8 cellular contexts compared by ENCODE assay signal in genomic region chr10:110304780-110305421, GRCh38. TPM values are rescaled to one million over a fixed set of nuclear protein-coding genes. Genes with fewer than 3 reads are reported as not detected.
DNase-seq lines count a peak whose midpoint lies in the region; ATAC-seq and TF ChIP-seq lines count a peak whose summit lies in the region.

Gene SMNDC1, minus strand, starts transcription at chr10:110304920. Its CDS starts 1,333 bp downstream, at chr10:110303587.

- no peaks in the 10 kb centered on the region for H3K9me3 ChIP-seq in heart left ventricle

- no peaks in the 10 kb centered on the region for H3K9me3 Mint-ChIP-seq in type B pancreatic cell

- no peak for TF ChIP-seq CTCF in GM13976 (IDR thresholded peaks at IDR 0.05; ENCODE audit: borderline replicate concordance, control extremely low read depth, extremely low read depth, insufficient read depth, missing control alignments)
- TF ChIP-seq CTCF in heart left ventricle (IDR thresholded peaks at IDR 0.05), result no peak
- no peak for TF ChIP-seq CTCF in type B pancreatic cell (conservative IDR thresholded peaks at IDR 0.05)

- peak within 1 kb of the TSS; percentile 72 to 93 (median 86) for H3K4me3 ChIP-seq in heart left ventricle

- peaks cover 17% of the 10 kb centered on the region for H3K36me3 Mint-ChIP-seq in type B pancreatic cell

- peaks cover 35% of the 10 kb centered on the region for H3K4me1 Mint-ChIP-seq in type B pancreatic cell (ENCODE audit: unreplicated experiment)

- in situ Hi-C loops in GM13976 (cut with MboI; ENCODE audit: low sequenced_read_pairs, unreplicated experiment), result loop anchor here (5.0 to 25.0 kb wide), 2 partner anchors 247 to 582 kb away; no protein-coding TSS in a partner anchor

- peak in 1 of 2 donors; percentile 72 for TF ChIP-seq POLR2A in heart left ventricle (IDR thresholded peaks at IDR 0.05)

- peak within 1 kb of the TSS; percentile 97 for H3K4me3 Mint-ChIP-seq in type B pancreatic cell

- peak; percentile 97 for DNase-seq in GM13976 (ENCODE audit: low spot score)
- DNase-seq in NCI-H146 treated with DMSO at 0.1 percent for 48 hours (lab: John Stamatoyannopoulos, UW; ENCODE audit: unreplicated experiment), result peak; percentile 93
- DNase-seq in amniotic epithelial cell (ENCODE audit: low read depth), result peak; percentile 96
- DNase-seq in heart left ventricle, result peak; percentile 97 to 98 (median 98)
- peak; percentile 98 for DNase-seq in pons (ENCODE audit: low spot score)
- DNase-seq in type B pancreatic cell (ENCODE audit: extremely low spot score, unreplicated experiment), result peak; percentile 98

- ATAC-seq in HG02870 (IDR thresholded peaks at IDR 0.05; ENCODE audit: unreplicated experiment), result peak; percentile 92
- ATAC-seq in heart left ventricle, result peak; percentile 95 to 97 (median 96)

- peaks cover 0 to 55% (median 41%) of the 10 kb centered on the region in 12 donors for H3K4me1 ChIP-seq in heart left ventricle

- H3K27me3 ChIP-seq in heart left ventricle, result no peaks in the 10 kb centered on the region

- H3K27ac Mint-ChIP-seq in type B pancreatic cell, result peak within 1 kb of the TSS; percentile 99

- H3K27me3 Mint-ChIP-seq in type B pancreatic cell, result peaks cover 3% of the 10 kb centered on the region

- intact Hi-C loops in T-helper 1 cell treated with Interleukin-12 subunit alpha and Interleukin-12 subunit beta and Interleukin-4 antibody, amounts not matched to agents 30 ng/mL and 1 ng/mL, for 36 hours (cut with micrococcal nuclease), result loop anchor here (1.0 to 10.0 kb wide), 11 partner anchors 80 to 1880 kb away; partner anchors contain the start of gene GPAM
- intact Hi-C loops in heart left ventricle (cut with DNase I), result loop anchor here in 3 of 10 donors (1.0 to 5.0 kb wide), 4 partner anchors 197 to 297 kb away; no protein-coding TSS in a partner anchor

- peak within 1 kb of the TSS; percentile 81 to 96 (median 92) for H3K27ac ChIP-seq in heart left ventricle

- H3K36me3 ChIP-seq in heart left ventricle, result peaks cover 0 to 35% (median 32%) of the 10 kb centered on the region in 9 donors

- 0 to 1% (median 0%) methylated on average over 38 to 42 of the region's 42 CpGs for WGBS in heart left ventricle, 4 donors

RNA-seq across cellular contexts. Expression of gene SMNDC1, which starts in this region (rescaled TPM):
- total RNA-seq in T-helper 1 cell treated with Interleukin-12 subunit alpha and Interleukin-12 subunit beta and Interleukin-4 antibody, amounts not matched to agents 30 ng/mL and 1 ng/mL, for 36 hours, result 34.8 and 44.1 TPM in 2 replicates
- total RNA-seq in heart left ventricle (10 to 100 TPM in 7 of 9 donors, 1 to 10 TPM in 2; 5.2 to 23.1 (median 20.7) TPM), type B pancreatic cell (ENCODE audit: low replicate concordance) (35.4 TPM in 2 replicates)
- polyA plus RNA-seq in heart left ventricle, result 10 to 100 TPM in 1 of 2 donors, 1 to 10 TPM in 1; 7.5 to 13.1 TPM

Comparison
In these comparisons a context has a peak if more than half of its experiments do, and no peak if none do; other contexts are left out.
1. Peak in every context shown above with its lines: DNase-seq, ATAC-seq, H3K4me3 ChIP-seq and H3K27ac ChIP-seq.